Comparison of ENCODE assay signal across 10 cellular contexts in genomic region chr2:157256621-157257020, GRCh38. TPM values are rescaled to one million over a fixed set of nuclear protein-coding genes. Genes with fewer than 3 reads are reported as not detected.
DNase-seq lines count a peak whose midpoint lies in the region; ATAC-seq and TF ChIP-seq lines count a peak whose summit lies in the region.
"Had no signal": no experiment of that assay in that cellular context is flagged by ENCODE, and none has a peak within 500 bp of the region (broad histone marks: within the 10 kb centered on the region; RNA-seq: fewer than 3 reads in every experiment).

No MANE protein-coding gene starts in this region.

- no TSS peak for BruUV-seq in OCI-LY7 (replicated peaks; lab: Mats Ljungman, UMichigan)

- no peaks in the 10 kb centered on the region for H3K27me3 Mint-ChIP-seq in activated CD8-positive, alpha-beta memory T cell treated with anti-CD3 and anti-CD28 coated beads, Interleukin-2, amount 10 ng/mL, durations not matched to agents 7 days and 5 days
- H3K27me3 Mint-ChIP-seq in neural progenitor cell (ENCODE audit: insufficient read depth, low read depth) = no peaks in the 10 kb centered on the region
- H3K27me3 Mint-ChIP-seq: type B pancreatic cell had no signal

- ATAC-seq in activated CD8-positive, alpha-beta memory T cell treated with anti-CD3 and anti-CD28 coated beads, Interleukin-2, amount 10 ng/mL, durations not matched to agents 7 days and 5 days = peak; percentile 62
- ATAC-seq in HG02588 (IDR thresholded peaks at IDR 0.05; ENCODE audit: unreplicated experiment) = peak; percentile 98

- intact Hi-C loops in OCI-LY7 (cut with micrococcal nuclease; ENCODE audit: unreplicated experiment) = no loop called here

- H3K27ac ChIP-seq in KMS-11 (peak overlapping the region; percentile 39; the same call in 1 of the 2 replicates), OCI-LY7 (ENCODE audit: low read depth, low read length, poor library complexity, severe bottlenecking) (no peak overlapping the region), neural progenitor cell (no peak overlapping the region)

- peaks cover 3% of the 10 kb centered on the region for H3K36me3 Mint-ChIP-seq in activated CD8-positive, alpha-beta memory T cell treated with anti-CD3 and anti-CD28 coated beads, Interleukin-2, amount 10 ng/mL, durations not matched to agents 7 days and 5 days
- no peaks in the 10 kb centered on the region for H3K36me3 Mint-ChIP-seq in neural progenitor cell
- H3K36me3 Mint-ChIP-seq: type B pancreatic cell had no signal

- H3K9me3 ChIP-seq in OCI-LY7 (ENCODE audit: low read length) (no peaks in the 10 kb centered on the region), neural progenitor cell (ENCODE audit: low read depth) (no peaks in the 10 kb centered on the region)

- H2AFZ ChIP-seq in KMS-11 (ENCODE audit: low read depth) (0 out of 2 replicates have a peak overlapping the region, but pooled peaks have one; percentile 1), OCI-LY7 (ENCODE audit: low read length) (no peak overlapping the region), neural progenitor cell (replicated peaks) (no peak overlapping the region)

- H3K79me2 ChIP-seq in KMS-11 (ENCODE audit: insufficient read depth, low read depth) (no peaks in the 10 kb centered on the region), OCI-LY7 (ENCODE audit: insufficient read depth, low read depth, low read length) (no peaks in the 10 kb centered on the region), neural progenitor cell (ENCODE audit: low read depth) (no peaks in the 10 kb centered on the region)

- H3K4me1 Mint-ChIP-seq in activated CD8-positive, alpha-beta memory T cell treated with anti-CD3 and anti-CD28 coated beads, Interleukin-2, amount 10 ng/mL, durations not matched to agents 7 days and 5 days = peaks cover 26% of the 10 kb centered on the region
- H3K4me1 Mint-ChIP-seq in neural progenitor cell = peaks cover 25% of the 10 kb centered on the region

- H3K9me2 ChIP-seq in OCI-LY7 (ENCODE audit: insufficient read depth, low read length) = no peaks in the 10 kb centered on the region

- peak overlapping the region; percentile 7 for H3K4me3 ChIP-seq in KMS-11 (IDR thresholded peaks at IDR 0.05; ENCODE audit: insufficient read depth, low read depth, low read length)
- no peak overlapping the region for H3K4me3 ChIP-seq in OCI-LY7 (ENCODE audit: low read depth, low read length, poor library complexity, severe bottlenecking)
- no peak overlapping the region for H3K4me3 ChIP-seq in neural progenitor cell

- POLR2A ChIA-PET in OCI-LY7 (lab: Charles Lee) = no interaction called here

- TF ChIP-seq CTCF in KMS-11 (conservative IDR thresholded peaks at IDR 0.05; ENCODE audit: low read depth, low read length) (no peak), OCI-LY7 (conservative IDR thresholded peaks at IDR 0.05; ENCODE audit: low read length) (no peak), neural progenitor cell (IDR thresholded peaks at IDR 0.05) (no peak)

- H3K36me3 ChIP-seq in KMS-11 (ENCODE audit: insufficient read depth) (no peaks in the 10 kb centered on the region), OCI-LY7 (ENCODE audit: insufficient read depth, low read length) (no peaks in the 10 kb centered on the region), neural progenitor cell (no peaks in the 10 kb centered on the region)

- no peak overlapping the region for H3K4me3 Mint-ChIP-seq in activated CD8-positive, alpha-beta memory T cell treated with anti-CD3 and anti-CD28 coated beads, Interleukin-2, amount 10 ng/mL, durations not matched to agents 7 days and 5 days
- H3K4me3 Mint-ChIP-seq in neural progenitor cell = no peak overlapping the region

- DNase-seq in activated CD8-positive, alpha-beta memory T cell treated with anti-CD3 and anti-CD28 coated beads, Interleukin-2, amount 10 ng/mL, durations not matched to agents 7 days and 5 days = peak; percentile 52
- no peak for DNase-seq in activated CD8-positive, alpha-beta memory T cell treated with anti-CD3 and anti-CD28 coated beads, Interleukin-2, amount 50 U/mL, for 4 hours
- peak; percentile 31 to 37 for DNase-seq in stimulated activated CD8-positive, alpha-beta memory T cell treated with anti-CD3 and anti-CD28 coated beads, Interleukin-15, amount 100 ng/mL, for 48 hours (ENCODE audit: low read depth in 2 of 2)
- no peak for DNase-seq in OCI-LY7 (ENCODE audit: low spot score)
- no peak for DNase-seq in activated gamma-delta T cell treated with Interleukin-2 at 50 U/mL for 16 hours
- no peak for DNase-seq in neural progenitor cell (ENCODE audit: low spot score)

- H3K27me3 ChIP-seq in KMS-11 (ENCODE audit: insufficient read depth, low read depth) = no peaks in the 10 kb centered on the region
- H3K27me3 ChIP-seq in neural progenitor cell = no peaks in the 10 kb centered on the region

- peak overlapping the region; percentile 41 for H3K27ac Mint-ChIP-seq in activated CD8-positive, alpha-beta memory T cell treated with anti-CD3 and anti-CD28 coated beads, Interleukin-2, amount 10 ng/mL, durations not matched to agents 7 days and 5 days
- H3K27ac Mint-ChIP-seq in neural progenitor cell = no peak overlapping the region

- H3K9me3 Mint-ChIP-seq in activated CD8-positive, alpha-beta memory T cell treated with anti-CD3 and anti-CD28 coated beads, Interleukin-2, amount 10 ng/mL, durations not matched to agents 7 days and 5 days (ENCODE audit: low read depth) = no peaks in the 10 kb centered on the region
- H3K9me3 Mint-ChIP-seq in neural progenitor cell = no peaks in the 10 kb centered on the region
- H3K9me3 Mint-ChIP-seq: type B pancreatic cell had no signal

- CTCF ChIA-PET in activated CD8-positive, alpha-beta memory T cell treated with anti-CD3 and anti-CD28 coated beads, Interleukin-2, amount 10 ng/mL, durations not matched to agents 7 days and 5 days (lab: Charles Lee) = no interaction called here
- CTCF ChIA-PET in OCI-LY7 (lab: Charles Lee; ENCODE audit: unreplicated experiment) = no interaction called here

- H3F3A ChIP-seq in neural progenitor cell (ENCODE audit: low read depth) = no peaks in the 10 kb centered on the region

- H3K4me1 ChIP-seq in KMS-11 (ENCODE audit: low read depth, poor library complexity, severe bottlenecking) (peaks cover 46% of the 10 kb centered on the region), OCI-LY7 (ENCODE audit: insufficient read depth, low read length, poor library complexity, severe bottlenecking) (no peaks in the 10 kb centered on the region), neural progenitor cell (peaks cover 5% of the 10 kb centered on the region)

- H4K20me1 ChIP-seq in KMS-11 (ENCODE audit: insufficient read depth) (no peaks in the 10 kb centered on the region), OCI-LY7 (ENCODE audit: insufficient read depth, low read length) (no peaks in the 10 kb centered on the region), neural progenitor cell (ENCODE audit: low read depth) (no peaks in the 10 kb centered on the region)

- H3K4me2 ChIP-seq in KMS-11 = peak overlapping the region; percentile 35
- H3K4me2 ChIP-seq in OCI-LY7 (ENCODE audit: low read length) = no peak overlapping the region
- no peak overlapping the region for H3K4me2 ChIP-seq in neural progenitor cell

- H3K9ac ChIP-seq in KMS-11 (no peak overlapping the region), neural progenitor cell (no peak overlapping the region)

RNA-seq across cellular contexts. Expression of gene GALNT5, which starts 0.9 kb away (rescaled TPM):
- not detected for total RNA-seq in activated CD8-positive, alpha-beta memory T cell treated with anti-CD3 and anti-CD28 coated beads, Interleukin-2, amount 10 ng/mL, durations not matched to agents 7 days and 5 days
- total RNA-seq in OCI-LY7 (2014; rRNA removed; shearing (Covaris generic)) = not detected in 2 replicates
- not detected in 2 replicates for total RNA-seq in OCI-LY7 (2022)
- total RNA-seq in neural progenitor cell (ENCODE audit: low replicate concordance) = 0.03 TPM in 1 of 2 replicates, not detected in the other
- total RNA-seq: pulmonary artery endothelial cell had no signal

Comparison
In these comparisons a context has a peak if more than half of its experiments do, and no peak if none do; other contexts are left out.
1. DNase-seq: peak in activated CD8-positive, alpha-beta memory T cell treated with anti-CD3 and anti-CD28 coated beads, Interleukin-2, amount 10 ng/mL, durations not matched to agents 7 days and 5 days (single experiment) and stimulated activated CD8-positive, alpha-beta memory T cell treated with anti-CD3 and anti-CD28 coated beads, Interleukin-15, amount 100 ng/mL, for 48 hours (2 of 2); none in activated CD8-positive, alpha-beta memory T cell treated with anti-CD3 and anti-CD28 coated beads, Interleukin-2, amount 50 U/mL, for 4 hours (single experiment), OCI-LY7 (single experiment), activated gamma-delta T cell treated with Interleukin-2 at 50 U/mL for 16 hours (single experiment) and neural progenitor cell (single experiment).